8 cellular contexts compared by ENCODE assay signal in genomic region chr17:36849871-36850348, GRCh38.
DNase-seq lines count a peak whose midpoint lies in the region; ATAC-seq and TF ChIP-seq lines count a peak whose summit lies in the region.

No MANE protein-coding gene starts in this region.

- DNase-seq in A673 (ENCODE audit: low spot score) = peak; percentile 44
- peak; percentile 60 for DNase-seq in H7
- DNase-seq in activated CD4-positive, alpha-beta T cell treated with anti-CD3 and anti-CD28 coated beads, Interleukin-2, amount 50 U/mL, for 48 hours = peak; percentile 69 to 80
- peak; percentile 49 for DNase-seq in hepatic stellate cell (ENCODE audit: low spot score)
- DNase-seq in SKM-1 (lab: John Stamatoyannopoulos, UW; ENCODE audit: unreplicated experiment) = no peak
- DNase-seq in Peyer's patch = no peak
- no peak for DNase-seq in GOT3 (lab: John Stamatoyannopoulos, UW)

- H3K9me3 ChIP-seq in A673 (ENCODE audit: low read depth, low read length, poor library complexity, severe bottlenecking) = no peaks in the 10 kb centered on the region
- H3K9me3 ChIP-seq in Peyer's patch = no peaks in the 10 kb centered on the region

- no peaks in the 10 kb centered on the region for H3K27me3 ChIP-seq in A673 (replicated peaks; ENCODE audit: insufficient read depth, low read depth, low read length, poor library complexity)
- peaks cover 1% of the 10 kb centered on the region; the same call in 1 of the 2 replicates for H3K27me3 ChIP-seq in H7 (ENCODE audit: control insufficient read depth, insufficient read depth, low read length)
- H3K27me3 ChIP-seq in Peyer's patch = no peaks in the 10 kb centered on the region

- BruUV-seq in A673 (replicated peaks; lab: Mats Ljungman, UMichigan) = no TSS peak

- intact Hi-C loops in A673 (cut with micrococcal nuclease; ENCODE audit: unreplicated experiment) = no loop called here

- no peak for ATAC-seq in HG02852 (IDR thresholded peaks at IDR 0.05; ENCODE audit: unreplicated experiment)

- H3K4me3 ChIP-seq in A673 (ENCODE audit: low read depth, low read length, poor library complexity, severe bottlenecking) = no peak overlapping the region
- no peak overlapping the region for H3K4me3 ChIP-seq in H7 (ENCODE audit: insufficient read depth, low read depth, low read length)
- no peak overlapping the region for H3K4me3 ChIP-seq in Peyer's patch

- POLR2A ChIA-PET in A673 (lab: Charles Lee; ENCODE audit: low non-redundant PET) = no interaction called here

- TF ChIP-seq CTCF in A673 (conservative IDR thresholded peaks at IDR 0.05; ENCODE audit: low read depth, low read length) (no peak), Peyer's patch (IDR thresholded peaks at IDR 0.05) (no peak)

- CTCF ChIA-PET in A673 (lab: Charles Lee) = no interaction called here

- H3K36me3 ChIP-seq in A673 (ENCODE audit: insufficient read depth, low read length, poor library complexity, severe bottlenecking) (no peaks in the 10 kb centered on the region), H7 (replicated peaks; ENCODE audit: control insufficient read depth, insufficient read depth, low read length) (no peaks in the 10 kb centered on the region), Peyer's patch (no peaks in the 10 kb centered on the region)

- no peak for TF ChIP-seq POLR2A in Peyer's patch (IDR thresholded peaks at IDR 0.05)

- H3K27ac ChIP-seq in A673 (ENCODE audit: low read depth, low read length, poor library complexity, severe bottlenecking) (no peak overlapping the region), Peyer's patch (no peak overlapping the region)

- H3K4me1 ChIP-seq in A673 (ENCODE audit: insufficient read depth, low read length, poor library complexity, severe bottlenecking) (peaks cover 19% of the 10 kb centered on the region), Peyer's patch (no peaks in the 10 kb centered on the region)

Comparison
In these comparisons a context has a peak if more than half of its experiments do, and no peak if none do; other contexts are left out.
1. DNase-seq: peak in A673 (single experiment), H7 (single experiment), activated CD4-positive, alpha-beta T cell treated with anti-CD3 and anti-CD28 coated beads, Interleukin-2, amount 50 U/mL, for 48 hours (2 of 2) and hepatic stellate cell (single experiment); none in SKM-1 (single experiment), Peyer's patch (0 of 3) and GOT3 (single experiment).